In genomic region chr4:78454016-78454415, GRCh38 we compare ENCODE assay signal across 24 cellular contexts.
"Had no signal": no experiment of that assay in that cellular context is flagged by ENCODE, and none has a peak within 500 bp of the region (broad histone marks: within the 10 kb centered on the region; RNA-seq: fewer than 3 reads in every experiment).

No MANE protein-coding gene starts in this region.

- H3K4me3 ChIP-seq: dorsolateral prefrontal cortex, esophagus squamous epithelium, lower lobe of right lung, pancreas, prostate gland, right atrium auricular region, sigmoid colon, spleen, testis, tibial artery, upper lobe of left lung, uterus had no signal

- H3K4me1 Mint-ChIP-seq: naive thymus-derived CD8-positive, alpha-beta T cell had no signal

- H3K4me1 ChIP-seq: esophagus squamous epithelium, lower lobe of right lung, pancreas, prostate gland, right atrium auricular region, sigmoid colon, spleen, testis, tibial artery, upper lobe of left lung, uterus had no signal

- H3K4me3 Mint-ChIP-seq: immature natural killer cell; naive thymus-derived CD8-positive, alpha-beta T cell; stimulated activated memory B cell treated with anti-CD40 and anti-IgM and Interleukin-4, amounts not matched to agents 10 μg/mL and 1 μg/mL and 100 μg/mL, for 72 hours had no signal

- H3K27me3 ChIP-seq: dorsolateral prefrontal cortex, esophagus squamous epithelium, pancreas, right atrium auricular region, sigmoid colon, spleen, testis, tibial artery, upper lobe of left lung, uterus had no signal

- DNase-seq: dorsolateral prefrontal cortex; effector CD4-positive, alpha-beta T cell; esophagus squamous epithelium; hypothalamus; immature natural killer cell; islet precursor cell; left ventricle myocardium superior; lower lobe of right lung; naive thymus-derived CD8-positive, alpha-beta T cell; pancreas; sigmoid colon; spleen; stimulated activated CD4-positive, alpha-beta T cell treated with anti-CD3 and anti-CD28 coated beads, Interleukin-4, amount 100 ng/mL, for 4 hours; stimulated activated naive CD8-positive, alpha-beta T cell treated with anti-CD3 and anti-CD28 coated beads, Interleukin-15, Interleukin-2, amounts not matched to agents 100 U/mL and 50 U/mL, for 24 hours; substantia nigra; testis; tibial artery; upper lobe of left lung; uterus had no signal

- H3K9me3 ChIP-seq: esophagus squamous epithelium, lower lobe of right lung, pancreas, prostate gland, right atrium auricular region, sigmoid colon, spleen, testis, tibial artery, upper lobe of left lung, uterus had no signal

- H3K36me3 Mint-ChIP-seq: immature natural killer cell; naive thymus-derived CD8-positive, alpha-beta T cell; stimulated activated memory B cell treated with anti-CD40 and anti-IgM and Interleukin-4, amounts not matched to agents 10 μg/mL and 1 μg/mL and 100 μg/mL, for 72 hours had no signal

- H3K9me3 Mint-ChIP-seq: immature natural killer cell; naive thymus-derived CD8-positive, alpha-beta T cell had no signal

- FAIRE-seq: colon, frontal cortex, pancreas had no signal

- H3K27ac Mint-ChIP-seq: immature natural killer cell; naive thymus-derived CD8-positive, alpha-beta T cell; stimulated activated memory B cell treated with anti-CD40 and anti-IgM and Interleukin-4, amounts not matched to agents 10 μg/mL and 1 μg/mL and 100 μg/mL, for 72 hours had no signal

- H3K27ac ChIP-seq: dorsolateral prefrontal cortex, esophagus squamous epithelium, lower lobe of right lung, pancreas, prostate gland, right atrium auricular region, sigmoid colon, spleen, testis, tibial artery, upper lobe of left lung, uterus had no signal

- ATAC-seq: left ventricle myocardium superior; lower lobe of right lung; naive thymus-derived CD8-positive, alpha-beta T cell; pancreas; stimulated activated memory B cell treated with anti-CD40 and anti-IgM and Interleukin-4, amounts not matched to agents 10 μg/mL and 1 μg/mL and 100 μg/mL, for 72 hours; stimulated activated naive CD8-positive, alpha-beta T cell treated with anti-CD3 and anti-CD28 coated beads, Interleukin-15, Interleukin-2, amounts not matched to agents 100 U/mL and 50 U/mL, for 24 hours had no signal

- H3K36me3 ChIP-seq: lower lobe of right lung, pancreas, prostate gland, right atrium auricular region, spleen, tibial artery, upper lobe of left lung, uterus had no signal
